ENCODE assay signal across 27 cellular contexts in the genomic region with DNA sequence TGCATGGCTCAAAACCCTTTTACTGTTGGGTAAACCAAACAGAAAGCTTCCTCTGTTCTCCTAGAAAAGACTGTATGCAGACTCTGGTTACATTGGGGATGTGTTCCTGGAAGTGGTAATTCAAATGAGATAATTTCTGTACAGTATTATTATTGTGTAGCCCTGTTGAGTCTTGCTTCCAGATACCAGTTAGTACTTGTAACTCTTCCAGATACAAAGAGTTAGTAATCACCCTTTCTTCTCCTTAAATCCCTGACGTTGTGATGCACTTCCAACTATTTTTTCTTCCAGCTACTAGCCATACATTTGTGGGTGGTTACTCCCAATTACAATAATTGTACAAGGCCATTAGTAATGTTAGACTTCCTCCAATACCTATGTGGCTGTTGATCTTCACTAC. TPM values are rescaled to one million over a fixed set of nuclear protein-coding genes. Genes with fewer than 3 reads are reported as not detected.
"Had no signal": no experiment of that assay in that cellular context is flagged by ENCODE, and none has a peak within 500 bp of the region (broad histone marks: within the 10 kb centered on the region; RNA-seq: fewer than 3 reads in every experiment).

No MANE protein-coding gene starts in this region.

- H3K4me1 ChIP-seq: gastroesophageal sphincter, heart left ventricle, lower lobe of right lung, prostate gland, right atrium auricular region, stomach, thyroid gland had no signal

- H3K36me3 Mint-ChIP-seq: memory B cell; mesothelial cell of epicardium; naive B cell; natural killer cell treated with Interleukin-12 subunit alpha and Interleukin-12 subunit beta and Interleukin-15 and Interleukin-18, amount 100 ng/mL, for 72 hours; stimulated activated effector memory CD8-positive, alpha-beta T cell treated with anti-CD3 and anti-CD28 coated beads, Interleukin-12 subunit alpha, Interleukin-12 subunit beta, amount 100 ng/mL, for 72 hours; type B pancreatic cell had no signal

- DNase-seq: dermis blood vessel endothelial cell; effector memory CD4-positive, alpha-beta T cell; foreskin fibroblast; heart left ventricle; kidney glomerular epithelial cell; left ventricle myocardium superior; lower lobe of right lung; mucosa of descending colon; naive B cell; nucleus accumbens; stimulated activated CD4-positive, alpha-beta T cell treated with anti-CD3 and anti-CD28 coated beads, Interleukin-2, amount 100 ng/mL, for 24 hours; stimulated activated CD4-positive, alpha-beta T cell treated with anti-CD3 and anti-CD28 coated beads, Interleukin-4, amount 100 ng/mL, for 24 hours; stimulated activated naive CD4-positive, alpha-beta T cell treated with Interleukin-2 at 50 U/mL for 16 hours; stomach; thyroid gland had no signal

- H3K4me3 Mint-ChIP-seq: memory B cell; mesothelial cell of epicardium; naive B cell; natural killer cell treated with Interleukin-12 subunit alpha and Interleukin-12 subunit beta and Interleukin-15 and Interleukin-18, amount 100 ng/mL, for 72 hours; stimulated activated effector memory CD8-positive, alpha-beta T cell treated with anti-CD3 and anti-CD28 coated beads, Interleukin-12 subunit alpha, Interleukin-12 subunit beta, amount 100 ng/mL, for 72 hours; type B pancreatic cell had no signal

- H3K27me3 ChIP-seq: gastroesophageal sphincter, heart left ventricle, hepatocyte, right atrium auricular region, stomach, thyroid gland had no signal

- H3K9me3 ChIP-seq: gastroesophageal sphincter, heart left ventricle, lower lobe of right lung, mucosa of descending colon, prostate gland, right atrium auricular region, stomach, thyroid gland had no signal

- H3K36me3 ChIP-seq: gastroesophageal sphincter, heart left ventricle, lower lobe of right lung, prostate gland, right atrium auricular region, stomach, thyroid gland had no signal

- H3K9me3 Mint-ChIP-seq: mesothelial cell of epicardium, type B pancreatic cell had no signal

- H3K27me3 Mint-ChIP-seq: memory B cell; naive B cell; natural killer cell treated with Interleukin-12 subunit alpha and Interleukin-12 subunit beta and Interleukin-15 and Interleukin-18, amount 100 ng/mL, for 72 hours; type B pancreatic cell had no signal

- H3K4me3 ChIP-seq: coronary artery, gastroesophageal sphincter, heart left ventricle, hepatocyte, lower lobe of right lung, mucosa of descending colon, prostate gland, right atrium auricular region, stomach, thyroid gland had no signal

- ATAC-seq: gastroesophageal sphincter; heart left ventricle; left ventricle myocardium superior; lower lobe of right lung; mucosa of descending colon; natural killer cell treated with Interleukin-12 subunit alpha and Interleukin-12 subunit beta and Interleukin-15 and Interleukin-18, amount 100 ng/mL, for 72 hours; sciatic nerve; stimulated activated effector memory CD8-positive, alpha-beta T cell treated with anti-CD3 and anti-CD28 coated beads, Interleukin-12 subunit alpha, Interleukin-12 subunit beta, amount 100 ng/mL, for 72 hours had no signal

- H3K4me1 Mint-ChIP-seq: memory B cell; naive B cell; stimulated activated effector memory CD8-positive, alpha-beta T cell treated with anti-CD3 and anti-CD28 coated beads, Interleukin-12 subunit alpha, Interleukin-12 subunit beta, amount 100 ng/mL, for 72 hours had no signal

- H3K27ac Mint-ChIP-seq: memory B cell; mesothelial cell of epicardium; naive B cell; natural killer cell treated with Interleukin-12 subunit alpha and Interleukin-12 subunit beta and Interleukin-15 and Interleukin-18, amount 100 ng/mL, for 72 hours; stimulated activated effector memory CD8-positive, alpha-beta T cell treated with anti-CD3 and anti-CD28 coated beads, Interleukin-12 subunit alpha, Interleukin-12 subunit beta, amount 100 ng/mL, for 72 hours; type B pancreatic cell had no signal

RNA-seq across cellular contexts. Expression of a gene that starts 42.3 kb away (rescaled TPM):
- total RNA-seq: endothelial cell of umbilical vein; natural killer cell treated with Interleukin-12 subunit alpha and Interleukin-12 subunit beta and Interleukin-15 and Interleukin-18, amount 100 ng/mL, for 72 hours had no signal
- polyA plus RNA-seq: endothelial cell of umbilical vein had no signal
